19 cellular contexts compared by ENCODE assay signal in the genomic region with DNA sequence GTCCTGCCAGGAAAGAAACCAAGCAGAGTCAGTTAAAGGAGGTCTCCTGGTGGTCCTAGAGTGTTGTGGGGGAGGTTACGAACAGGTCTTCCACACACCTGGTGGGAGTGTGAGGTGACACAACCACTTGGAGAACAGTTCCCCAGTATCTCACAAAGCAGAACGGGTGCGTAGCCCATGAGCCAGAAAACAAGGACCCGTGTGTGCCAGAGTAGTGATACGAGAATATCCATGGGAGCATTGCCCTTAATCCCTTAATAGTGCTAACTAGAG. TPM values are rescaled to one million over a fixed set of nuclear protein-coding genes. Genes with fewer than 3 reads are reported as not detected.
A peak's percentile ranks its signal among the peaks of the same experiment; 100 is the strongest.
DNase-seq lines count a peak whose midpoint lies in the region; TF ChIP-seq lines count a peak whose summit lies in the region.
"Had no signal": no experiment of that assay in that cellular context is flagged by ENCODE, and none has a peak within 500 bp of the region (broad histone marks: within the 10 kb centered on the region; RNA-seq: fewer than 3 reads in every experiment).

No MANE protein-coding gene starts in this region.

- H2BK15ac ChIP-seq in H9 (ENCODE audit: low read depth, low read length) = no peak overlapping the region
- no peak overlapping the region for H2BK15ac ChIP-seq in mesenchymal stem cell (ENCODE audit: low read depth, poor library complexity, severe bottlenecking)

- TF ChIP-seq POLR2A in thyroid gland (IDR thresholded peaks at IDR 0.05) = no peak

- H4K20me1 ChIP-seq in H9 (ENCODE audit: control insufficient read depth, insufficient read depth, insufficient read length) = peaks cover 2% of the 10 kb centered on the region

- no peak overlapping the region for H4K91ac ChIP-seq in H9 (ENCODE audit: insufficient read length, low read depth, low read length)
- no peak overlapping the region for H4K91ac ChIP-seq in mesenchymal stem cell (ENCODE audit: low read length)

- H2BK12ac ChIP-seq in H9 (ENCODE audit: insufficient read length, low read depth, low read length) = no peak overlapping the region
- no peak overlapping the region for H2BK12ac ChIP-seq in mesenchymal stem cell (ENCODE audit: low read length in 2 of 2)

- H3K14ac ChIP-seq in H9 (ENCODE audit: insufficient read depth, low read length) (0 out of 2 replicates have a peak overlapping the region, but pooled peaks have one; percentile 34), mesenchymal stem cell (ENCODE audit: low read length in 2 of 2) (peak overlapping the region in 1 of 2 experiments; percentile 46)

- H3K56ac ChIP-seq in H9 (ENCODE audit: insufficient read length, low read depth, low read length) = no peak overlapping the region

- H3K36me3 ChIP-seq in thyroid gland (no peaks in the 10 kb centered on the region), mesenchymal stem cell (ENCODE audit: control insufficient read depth in 1 of 2, insufficient read depth in 2 of 2, low read depth in 1 of 2, low read length in 2 of 2) (no peaks in the 10 kb centered on the region)
- H3K36me3 ChIP-seq: HAP-1 had no signal

- H2AFZ ChIP-seq in H9 (ENCODE audit: low read length) = no peak overlapping the region
- H2AFZ ChIP-seq in mesenchymal stem cell (ENCODE audit: low read depth, low read length) = no peak overlapping the region

- H3K23ac ChIP-seq in H9 (ENCODE audit: insufficient read length, low read depth, low read length) (no peak overlapping the region), mesenchymal stem cell (ENCODE audit: low read length in 2 of 2) (no peak overlapping the region)

- H3K9ac ChIP-seq in H9 (ENCODE audit: extremely low read depth, insufficient read length, low read length) (no peak overlapping the region), mesenchymal stem cell (ENCODE audit: low read length) (no peak overlapping the region)

- no peak overlapping the region for H4K8ac ChIP-seq in H9 (replicated peaks; ENCODE audit: insufficient read length, low read depth, low read length)
- no peak overlapping the region for H4K8ac ChIP-seq in mesenchymal stem cell (ENCODE audit: low read length)

- H2BK120ac ChIP-seq in H9 (ENCODE audit: low read depth, low read length, poor library complexity, severe bottlenecking) = no peak overlapping the region
- H2BK120ac ChIP-seq in mesenchymal stem cell (ENCODE audit: low read depth, low read length) = no peak overlapping the region

- H3K9me3 Mint-ChIP-seq in H9 (no peaks in the 10 kb centered on the region), glutamatergic neuron (ENCODE audit: unreplicated experiment) (no peaks in the 10 kb centered on the region)
- H3K9me3 Mint-ChIP-seq: CD4-positive, alpha-beta memory T cell had no signal

- no peak for TF ChIP-seq CTCF in H9 (conservative IDR thresholded peaks at IDR 0.05)
- no peak for TF ChIP-seq CTCF in VCaP (conservative IDR thresholded peaks at IDR 0.05)
- no peak for TF ChIP-seq CTCF in thyroid gland (IDR thresholded peaks at IDR 0.05)
- TF ChIP-seq CTCF in glutamatergic neuron (IDR thresholded peaks at IDR 0.05; ENCODE audit: partially characterized antibody, unreplicated experiment) = no peak

- H3K27ac Mint-ChIP-seq in H9 (peak overlapping the region in 2 of 3 experiments; percentile 57 to 80; a peak in 3 of 7 replicates), glutamatergic neuron (ENCODE audit: unreplicated experiment) (no peak overlapping the region)
- H3K27ac Mint-ChIP-seq: CD4-positive, alpha-beta memory T cell had no signal

- H3K27me3 Mint-ChIP-seq in H9 (ENCODE audit: low read depth) = peaks cover 1% of the 10 kb centered on the region
- H3K27me3 Mint-ChIP-seq in glutamatergic neuron (ENCODE audit: unreplicated experiment) = no peaks in the 10 kb centered on the region

- H3K27ac ChIP-seq in H9 (ENCODE audit: insufficient read length, low read depth, low read length) = no peak overlapping the region
- peak overlapping the region; percentile 81; the same call in 1 of the 2 replicates for H3K27ac ChIP-seq in VCaP
- no peak overlapping the region for H3K27ac ChIP-seq in thyroid gland
- H3K27ac ChIP-seq in mesenchymal stem cell (ENCODE audit: low read length, poor library complexity, severe bottlenecking) = no peak overlapping the region

- no peak overlapping the region for H3K4me3 Mint-ChIP-seq in H9
- no peak overlapping the region for H3K4me3 Mint-ChIP-seq in glutamatergic neuron (ENCODE audit: unreplicated experiment)
- H3K4me3 Mint-ChIP-seq: CD4-positive, alpha-beta memory T cell had no signal

- H2BK5ac ChIP-seq in H9 (ENCODE audit: insufficient read length, low read length) (no peak overlapping the region), mesenchymal stem cell (ENCODE audit: low read depth, low read length, poor library complexity, severe bottlenecking) (no peak overlapping the region)

- H3K27me3 ChIP-seq in H9 (ENCODE audit: insufficient read depth, low read length) (no peaks in the 10 kb centered on the region), thyroid gland (no peaks in the 10 kb centered on the region), mesenchymal stem cell (ENCODE audit: control insufficient read depth in 1 of 2, insufficient read depth in 1 of 2, low read length in 2 of 2) (peaks cover 14 to 42% of the 10 kb centered on the region in 2 experiments)

- H3K4me3 ChIP-seq in thyroid gland (replicated peaks in 1 of 3) = no peak overlapping the region
- H3K4me3 ChIP-seq in mesenchymal stem cell (ENCODE audit: insufficient read depth in 1 of 2, low read depth in 1 of 2, low read length in 2 of 2) = peak overlapping the region in 1 of 2 experiments; percentile 36
- H3K4me3 ChIP-seq: HAP-1 had no signal

- H3K4me2 ChIP-seq in H9 (ENCODE audit: insufficient read depth, insufficient read length, low read length) (no peak overlapping the region), mesenchymal stem cell (ENCODE audit: low read length, poor library complexity, severe bottlenecking) (no peak overlapping the region)

- intact Hi-C loops in posterior vena cava (cut with DNase I) (loop anchor here in 1 of 2 donors (5.0 kb wide), 1 partner anchor 926 kb away; no protein-coding TSS in a partner anchor), thyroid gland (cut with DNase I) (no loop called here)

- H3K36me3 Mint-ChIP-seq in H9 (ENCODE audit: insufficient read depth in 1 of 3, low read depth in 3 of 3) (no peaks in the 10 kb centered on the region; a peak in 1 of 7 replicates), glutamatergic neuron (ENCODE audit: unreplicated experiment) (no peaks in the 10 kb centered on the region)
- H3K36me3 Mint-ChIP-seq: CD4-positive, alpha-beta memory T cell had no signal

- H3K4me1 ChIP-seq in H9 (ENCODE audit: insufficient read depth, low read length) = no peaks in the 10 kb centered on the region
- H3K4me1 ChIP-seq in thyroid gland = peaks cover 0 to 3% of the 10 kb centered on the region in 2 donors
- no peaks in the 10 kb centered on the region for H3K4me1 ChIP-seq in mesenchymal stem cell (ENCODE audit: control insufficient read depth, insufficient read depth, low read depth, low read length)
- H3K4me1 ChIP-seq: HAP-1 had no signal

- H2AK5ac ChIP-seq in H9 (ENCODE audit: insufficient read length, low read length) (no peak overlapping the region), mesenchymal stem cell (ENCODE audit: low read length, severe bottlenecking) (no peak overlapping the region)

- H3T11ph ChIP-seq in H9 (ENCODE audit: low read length) = no peak overlapping the region

- no peaks in the 10 kb centered on the region for H3K79me2 ChIP-seq in H9 (ENCODE audit: insufficient read depth, low read length)

- peaks cover 6 to 7% of the 10 kb centered on the region in 2 experiments for H3K4me1 Mint-ChIP-seq in H9
- H3K4me1 Mint-ChIP-seq in glutamatergic neuron (ENCODE audit: low read depth, unreplicated experiment) = no peaks in the 10 kb centered on the region
- H3K4me1 Mint-ChIP-seq: CD4-positive, alpha-beta memory T cell had no signal

- H3K9me3 ChIP-seq in H9 (ENCODE audit: control insufficient read depth, low read depth, low read length) = no peaks in the 10 kb centered on the region
- H3K9me3 ChIP-seq in thyroid gland = no peaks in the 10 kb centered on the region
- no peaks in the 10 kb centered on the region for H3K9me3 ChIP-seq in mesenchymal stem cell (ENCODE audit: control insufficient read depth, low read length)
- H3K9me3 ChIP-seq: HAP-1 had no signal

- H3K23me2 ChIP-seq in H9 (ENCODE audit: insufficient read length, low read depth, low read length, poor library complexity, severe bottlenecking) = no peaks in the 10 kb centered on the region

- H2BK20ac ChIP-seq in H9 (ENCODE audit: low read depth, low read length, poor library complexity, severe bottlenecking) = no peak overlapping the region

- WGBS in H9 (ENCODE audit: extremely low coverage, insufficient read length, low lambda C conversion rate) = no CpG with 5 or more reads among the region's 5 CpGs
- WGBS in thyroid gland, 2 donors = 88 to 93% methylated on average over 5 of the region's 5 CpGs
- WGBS in mesenchymal stem cell = 92% methylated on average over 5 of the region's 5 CpGs

- H3K18ac ChIP-seq in H9 (ENCODE audit: insufficient read length, low read depth, low read length) (no peak overlapping the region), mesenchymal stem cell (ENCODE audit: low read depth in 1 of 2, low read length in 2 of 2) (no peak overlapping the region)

- no peak overlapping the region for H4K5ac ChIP-seq in H9 (ENCODE audit: insufficient read length, low read depth, low read length)

- no peaks in the 10 kb centered on the region for H3K79me1 ChIP-seq in H9 (ENCODE audit: insufficient read depth, low read depth, low read length, poor library complexity, severe bottlenecking)
- no peaks in the 10 kb centered on the region for H3K79me1 ChIP-seq in mesenchymal stem cell (replicated peaks; ENCODE audit: low read length, poor library complexity, severe bottlenecking)

- no peak overlapping the region for H3K4ac ChIP-seq in H9 (ENCODE audit: low read depth, low read length)
- no peak overlapping the region for H3K4ac ChIP-seq in mesenchymal stem cell (ENCODE audit: low read depth in 1 of 2, low read length in 2 of 2)

- DNase-seq in H9 (no peak), mesenteric fat pad (ENCODE audit: low spot score) (peak; percentile 39), posterior vena cava (ENCODE audit: low spot score) (peak; percentile 42), thyroid gland (no peak), mesenchymal stem cell (no peak), NCI-H526 (lab: John Stamatoyannopoulos, UW) (no peak), glutamatergic neuron (no peak)
- DNase-seq: C1 segment of cervical spinal cord; Calu3; CD4-positive, alpha-beta memory T cell; COR-L47; DMS53; DMS79 treated with DMSO at 0.1 percent for 48 hours; GF-D8 had no signal

RNA-seq across cellular contexts. Expression of gene CLDN5, which starts 21.7 kb away (rescaled TPM):
- 0.26 and 0.44 TPM in 2 replicates for total RNA-seq in H9 (2021)
- total RNA-seq in mesenteric fat pad = 151 TPM
- 10 to 100 TPM; 36.4 to 70.1 TPM for total RNA-seq in posterior vena cava
- total RNA-seq in thyroid gland = 100 to 1,000 TPM in 2 of 4 donors, 10 to 100 TPM in 2; 71.8 to 303 (median 131) TPM
- 0.06 TPM for polyA plus RNA-seq in mesenchymal stem cell (2013, experiment 1 of 2)
- 0.10 TPM for polyA plus RNA-seq in mesenchymal stem cell (2013, experiment 2 of 2)
- 7.4 TPM for total RNA-seq in glutamatergic neuron (ENCODE audit: unreplicated experiment)
- total RNA-seq: A172; Calu3; CD4-positive, alpha-beta memory T cell; G401; H4 had no signal

Comparison
In these comparisons a context has a peak if more than half of its experiments do, and no peak if none do; other contexts are left out.
1. DNase-seq: peak in mesenteric fat pad (single experiment) and posterior vena cava (single experiment); none in H9 (single experiment), thyroid gland (0 of 2), mesenchymal stem cell (single experiment), NCI-H526 (0 of 2) and glutamatergic neuron (single experiment).